Comparison of ENCODE assay signal across 8 cellular contexts in the genomic region with DNA sequence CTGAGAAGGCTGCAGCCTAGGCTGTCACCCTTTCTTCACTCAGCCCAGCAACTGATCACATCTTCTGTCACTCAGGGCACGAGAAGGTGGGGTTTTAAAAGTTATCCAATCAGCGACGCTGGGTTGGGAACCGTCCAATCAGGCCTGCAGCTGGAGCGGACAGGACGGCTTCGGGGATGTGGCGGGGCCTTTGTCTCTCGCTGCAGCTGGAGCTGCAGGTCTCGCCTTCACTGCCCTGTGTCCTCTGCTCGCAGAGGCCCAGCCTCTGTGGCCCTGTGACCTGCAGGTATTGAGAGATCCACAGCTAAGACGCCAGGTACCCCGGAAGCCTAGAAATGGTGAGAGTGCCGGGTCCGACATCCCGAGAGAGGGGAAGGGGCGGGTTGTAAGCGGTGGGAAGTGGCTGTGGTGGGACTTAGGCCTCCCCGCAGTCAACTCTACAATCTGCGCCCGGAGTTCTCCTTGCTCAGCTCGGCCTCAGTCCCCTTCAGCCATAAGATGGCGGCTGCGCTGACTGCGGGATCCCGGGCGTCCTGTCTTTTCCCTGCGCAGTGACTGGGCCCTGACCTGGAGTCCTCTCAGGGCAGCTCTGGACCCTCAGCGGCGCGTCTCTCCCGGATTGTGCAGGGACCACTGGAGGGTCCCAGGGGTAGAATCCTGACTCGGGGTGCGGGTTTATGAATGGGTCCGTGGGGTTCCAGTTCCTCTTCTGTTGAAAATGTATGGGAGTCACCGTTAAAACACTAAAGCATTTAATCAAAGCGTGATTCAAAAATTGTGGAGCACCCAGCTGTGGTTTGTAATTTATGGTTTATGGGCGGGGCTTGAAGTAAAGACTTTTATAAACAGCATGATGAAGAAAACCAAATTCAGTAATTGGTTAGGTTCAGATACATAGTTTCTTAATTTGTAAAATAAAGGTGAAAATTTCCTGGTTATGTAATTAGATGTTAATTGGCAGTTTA. TPM values are rescaled to one million over a fixed set of nuclear protein-coding genes. Genes with fewer than 3 reads are reported as not detected.
A peak's percentile ranks its signal among the peaks of the same experiment; 100 is the strongest.
DNase-seq lines count a peak whose midpoint lies in the region; ATAC-seq and TF ChIP-seq lines count a peak whose summit lies in the region.

A gene (plus strand): TSS at position 193 of the 965 bp plus-strand sequence. CDS start 16,066 bp downstream, outside the sequence.

- DNase-seq in AG08395 (ENCODE audit: low spot score) (peak; percentile 90), NCI-H526 (lab: John Stamatoyannopoulos, UW) (peak; percentile 86 to 91), lower lobe of right lung (peak; percentile 85)
- DNase-seq in activated CD4-positive, alpha-beta T cell treated with anti-CD3 and anti-CD28 coated beads, Interleukin-2, amount 50 U/mL, for 48 hours: peak; percentile 79 to 85
- DNase-seq in stimulated activated CD4-positive, alpha-beta T cell treated with anti-CD3 and anti-CD28 coated beads, TNF-alpha, amount 100 ng/mL, for 1 hour (ENCODE audit: low read depth in 3 of 3, low spot score in 1 of 3): peak; percentile 43 to 58 (median 56)

- H3K27me3 ChIP-seq in ectodermal cell (ENCODE audit: control insufficient read depth, insufficient read depth, low read length, poor library complexity, severe bottlenecking) (no peaks in the 10 kb centered on the region), lower lobe of right lung (ENCODE audit: low read depth) (no peaks in the 10 kb centered on the region)

- peak within 1 kb of the TSS; percentile 85 for H3K4me3 ChIP-seq in ectodermal cell (ENCODE audit: insufficient read depth, low read depth, low read length)
- peak within 1 kb of the TSS; percentile 65 for H3K4me3 ChIP-seq in lower lobe of right lung

- ATAC-seq in GM19023 (IDR thresholded peaks at IDR 0.05; ENCODE audit: unreplicated experiment): peak; percentile 98
- ATAC-seq in HG03280 (IDR thresholded peaks at IDR 0.05; ENCODE audit: unreplicated experiment): peak; percentile 97
- ATAC-seq in lower lobe of right lung: peak; percentile 97 to 99

- H3K4me1 ChIP-seq in ectodermal cell (ENCODE audit: control insufficient read depth, insufficient read depth, low read length) (peaks cover 10% of the 10 kb centered on the region), lower lobe of right lung (no peaks in the 10 kb centered on the region)

- H3K36me3 ChIP-seq in ectodermal cell (ENCODE audit: control insufficient read depth, insufficient read depth, low read length) (no peaks in the 10 kb centered on the region), lower lobe of right lung (peaks cover 2% of the 10 kb centered on the region)

- intact Hi-C loops in lower lobe of right lung (cut with DNase I): no loop called here

- no peak for TF ChIP-seq CTCF in lower lobe of right lung (IDR thresholded peaks at IDR 0.05)

- peak within 1 kb of the TSS; percentile 97 for H3K27ac ChIP-seq in ectodermal cell (ENCODE audit: insufficient read depth, low read depth, low read length, poor library complexity, severe bottlenecking)
- peak within 1 kb of the TSS; percentile 65 for H3K27ac ChIP-seq in lower lobe of right lung

- 0% methylated on average over 35 to 38 of the region's 38 CpGs for WGBS in ectodermal cell, 2 experiments

- H3K9me3 ChIP-seq in ectodermal cell (ENCODE audit: control insufficient read depth, low read length) (no peaks in the 10 kb centered on the region), lower lobe of right lung (no peaks in the 10 kb centered on the region)

RNA-seq across cellular contexts. Expression of the gene that starts here (rescaled TPM):
- 63.3 TPM for polyA plus RNA-seq in ectodermal cell (2013, experiment 1 of 4)
- 68.8 TPM for polyA plus RNA-seq in ectodermal cell (2013, experiment 2 of 4)
- polyA plus RNA-seq in ectodermal cell (2013, experiment 3 of 4): 50.2 TPM
- 51.6 TPM for polyA plus RNA-seq in ectodermal cell (2013, experiment 4 of 4)
- total RNA-seq in lower lobe of right lung: 7.3 TPM

Comparison
In these comparisons a context has a peak if more than half of its experiments do, and no peak if none do; other contexts are left out.
1. Peak in every context shown above with its lines: DNase-seq, ATAC-seq, H3K4me3 ChIP-seq and H3K27ac ChIP-seq.